In genomic region chr19:36528921-36529518, GRCh38 we compare ENCODE assay signal across 8 cellular contexts. TPM values are rescaled to one million over a fixed set of nuclear protein-coding genes. Genes with fewer than 3 reads are reported as not detected.
DNase-seq lines count a peak whose midpoint lies in the region; ATAC-seq and TF ChIP-seq lines count a peak whose summit lies in the region.

No MANE protein-coding gene starts in this region.

- peak overlapping the region; percentile 96 for H3K27ac ChIP-seq in layer of hippocampus (ENCODE audit: low read depth, low read length)

- peaks cover 17% of the 10 kb centered on the region for H3K36me3 ChIP-seq in MG63

- ATAC-seq in GM21423 (IDR thresholded peaks at IDR 0.05; ENCODE audit: unreplicated experiment): peak; percentile 13
- no peak for ATAC-seq in HG02763 (IDR thresholded peaks at IDR 0.05; ENCODE audit: unreplicated experiment)

- peak overlapping the region; percentile 60 for H3K4me3 ChIP-seq in MG63
- peak overlapping the region; percentile 90 for H3K4me3 ChIP-seq in astrocyte of the spinal cord (ENCODE audit: low read depth, low read length)

- no peaks in the 10 kb centered on the region for H3K27me3 ChIP-seq in MG63
- no peaks in the 10 kb centered on the region for H3K27me3 ChIP-seq in layer of hippocampus (ENCODE audit: control insufficient read depth, insufficient read depth, low read length)

- TF ChIP-seq CTCF in astrocyte of the spinal cord (IDR thresholded peaks at IDR 0.05; ENCODE audit: low read depth, low read length): no peak

- peaks cover 28% of the 10 kb centered on the region for H3K9me3 ChIP-seq in MG63

- in situ Hi-C loops in astrocyte of the spinal cord (cut with HindIII; ENCODE audit: low sequenced_read_pairs): no loop called here

- DNase-seq in Daoy (ENCODE audit: low read depth): peak; percentile 5
- no peak for DNase-seq in MG63
- no peak for DNase-seq in astrocyte of the spinal cord (ENCODE audit: low read depth, low spot score)
- DNase-seq in stimulated activated CD8-positive, alpha-beta memory T cell treated with anti-CD3 and anti-CD28 coated beads, Interleukin-12 subunit alpha, Interleukin-12 subunit beta, amount 100 ng/mL, for 24 hours (ENCODE audit: extremely low read depth): peak; percentile 3
- no peak for DNase-seq in pons (ENCODE audit: low spot score)

RNA-seq across cellular contexts. Expression of gene ZNF260, which starts 0.9 kb away (rescaled TPM):
- total RNA-seq in Daoy (2014; rRNA removed; shearing (Covaris generic)): 9.1 and 11.8 TPM in 2 replicates
- total RNA-seq in MG63 (2014; rRNA removed; shearing (Covaris generic); ENCODE audit: low replicate concordance): 2.2 and 4.1 TPM in 2 replicates

RNA-seq across cellular contexts. Expression of gene ZNF566, which starts 39.7 kb away (rescaled TPM):
- 7.3 and 9.0 TPM in 2 replicates for total RNA-seq in Daoy (2014; rRNA removed; shearing (Covaris generic))
- 1.8 TPM in 1 of 2 replicates, not detected in the other for total RNA-seq in MG63 (2014; rRNA removed; shearing (Covaris generic); ENCODE audit: low replicate concordance)

RNA-seq across cellular contexts. Expression of gene ZNF529, which starts 44.1 kb away (rescaled TPM):
- total RNA-seq in Daoy (2014; rRNA removed; shearing (Covaris generic)): 9.8 and 21.3 TPM in 2 replicates
- total RNA-seq in MG63 (2014; rRNA removed; shearing (Covaris generic); ENCODE audit: low replicate concordance): 6.4 and 16.8 TPM in 2 replicates

Comparison
In these comparisons a context has a peak if more than half of its experiments do, and no peak if none do; other contexts are left out.
1. DNase-seq: peak in Daoy (single experiment) and stimulated activated CD8-positive, alpha-beta memory T cell treated with anti-CD3 and anti-CD28 coated beads, Interleukin-12 subunit alpha, Interleukin-12 subunit beta, amount 100 ng/mL, for 24 hours (single experiment); none in MG63 (single experiment), astrocyte of the spinal cord (single experiment) and pons (single experiment).